ENCODE assay signal across 33 cellular contexts in the genomic region with DNA sequence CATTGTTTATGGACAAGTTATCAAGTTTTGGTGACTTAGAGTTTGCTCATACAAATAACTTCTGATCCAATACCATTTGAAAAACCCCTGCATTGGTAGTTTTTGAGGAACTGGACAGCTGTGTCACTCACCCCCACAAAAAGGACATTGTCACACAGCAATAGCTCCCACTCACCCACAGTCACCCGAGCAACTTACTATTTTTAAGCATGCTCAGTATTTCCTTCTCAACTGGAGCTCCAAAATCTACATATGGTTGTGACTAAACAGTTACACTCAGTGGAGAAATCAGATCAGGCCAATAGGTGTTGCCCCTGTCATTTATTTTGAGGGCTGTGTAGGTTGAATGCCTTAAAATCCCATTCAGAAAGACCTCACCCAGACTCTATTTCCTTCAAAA.
"Had no signal": no experiment of that assay in that cellular context is flagged by ENCODE, and none has a peak within 500 bp of the region (broad histone marks: within the 10 kb centered on the region; RNA-seq: fewer than 3 reads in every experiment).

No MANE protein-coding gene starts in this region.

- H3K27ac ChIP-seq: ascending aorta, breast epithelium, cardiac muscle cell, colonic mucosa, epithelial cell of prostate, esophagus squamous epithelium had no signal

- H3K4me3 ChIP-seq: ascending aorta, breast epithelium, cardiac muscle cell, colonic mucosa, esophagus squamous epithelium had no signal

- H3K36me3 Mint-ChIP-seq: activated naive CD4-positive, alpha-beta T cell treated with anti-CD3 and anti-CD28 coated beads, Interleukin-2, amount 10 ng/mL, durations not matched to agents 7 days and 5 days; activated naive CD8-positive, alpha-beta T cell treated with anti-CD3 and anti-CD28 coated beads, Interleukin-2, amount 10 ng/mL, durations not matched to agents 7 days and 5 days; brain had no signal

- FAIRE-seq: endometrium, endothelial cell of umbilical vein, frontal cortex had no signal

- H3K27ac Mint-ChIP-seq: activated CD4-positive, alpha-beta memory T cell treated with anti-CD3 and anti-CD28 coated beads, Interleukin-2, amount 10 ng/mL, durations not matched to agents 7 days and 5 days; activated CD4-positive, alpha-beta T cell treated with anti-CD3 and anti-CD28 coated beads, Interleukin-2, amount 10 ng/mL, durations not matched to agents 7 days and 5 days; activated naive CD4-positive, alpha-beta T cell treated with anti-CD3 and anti-CD28 coated beads, Interleukin-2, amount 10 ng/mL, durations not matched to agents 7 days and 5 days; activated naive CD4-positive, alpha-beta T cell treated with anti-CD3 and anti-CD28 coated beads, Interleukin-2, amount 50 U/mL, for 72 hours; activated naive CD8-positive, alpha-beta T cell treated with anti-CD3 and anti-CD28 coated beads, Interleukin-2, amount 10 ng/mL, durations not matched to agents 7 days and 5 days; activated T-cell treated with anti-CD3 and anti-CD28 coated beads, Interleukin-2, amount 50 U/mL, for 24 hours; activated T-cell treated with anti-CD3 and anti-CD28 coated beads, Interleukin-2, amount 50 U/mL, for 72 hours; T-helper 17 cell; T-helper 2 cell treated with Interferon-gamma antibody and Interleukin-4, amounts not matched to agents 5 μg/mL and 100 μg/mL, for 36 hours had no signal

- H3K4me3 Mint-ChIP-seq: activated CD4-positive, alpha-beta memory T cell treated with anti-CD3 and anti-CD28 coated beads, Interleukin-2, amount 10 ng/mL, durations not matched to agents 7 days and 5 days; activated CD4-positive, alpha-beta T cell treated with anti-CD3 and anti-CD28 coated beads, Interleukin-2, amount 10 ng/mL, durations not matched to agents 7 days and 5 days; activated naive CD4-positive, alpha-beta T cell treated with anti-CD3 and anti-CD28 coated beads, Interleukin-2, amount 10 ng/mL, durations not matched to agents 7 days and 5 days; activated naive CD8-positive, alpha-beta T cell treated with anti-CD3 and anti-CD28 coated beads, Interleukin-2, amount 10 ng/mL, durations not matched to agents 7 days and 5 days; activated T-cell treated with anti-CD3 and anti-CD28 coated beads, Interleukin-2, amount 50 U/mL, for 24 hours; activated T-cell treated with anti-CD3 and anti-CD28 coated beads, Interleukin-2, amount 50 U/mL, for 72 hours; brain; T-helper 17 cell; T-helper 2 cell treated with Interferon-gamma antibody and Interleukin-4, amounts not matched to agents 5 μg/mL and 100 μg/mL, for 36 hours had no signal

- H3K4me1 ChIP-seq: breast epithelium, colonic mucosa had no signal

- DNase-seq: activated CD4-positive, alpha-beta memory T cell treated with anti-CD3 and anti-CD28 coated beads, Interleukin-2, amount 10 ng/mL, durations not matched to agents 7 days and 5 days; activated CD4-positive, alpha-beta T cell treated with anti-CD3 and anti-CD28 coated beads for 4 hours; activated CD4-positive, alpha-beta T cell treated with anti-CD3 and anti-CD28 coated beads, Interleukin-2, amount 10 ng/mL, durations not matched to agents 7 days and 5 days; activated CD4-positive, alpha-beta T cell treated with anti-CD3 and anti-CD28 coated beads, Interleukin-2, amount 50 U/mL, for 4 hours; activated CD4-positive, CD25-positive, alpha-beta regulatory T cell; activated CD4-positive, CD25-positive, alpha-beta regulatory T cell treated with anti-CD3 and anti-CD28 coated beads, Interleukin-2, amount 50 U/mL, for 72 hours; activated CD8-positive, alpha-beta memory T cell treated with anti-CD3 and anti-CD28 coated beads, Interleukin-2, amount 50 U/mL, for 48 hours; activated gamma-delta T cell; activated naive CD4-positive, alpha-beta T cell; activated naive CD4-positive, alpha-beta T cell treated with anti-CD3 and anti-CD28 coated beads, Interleukin-2, amount 10 ng/mL, durations not matched to agents 7 days and 5 days; activated naive CD8-positive, alpha-beta T cell treated with anti-CD3 and anti-CD28 coated beads, Interleukin-2, amount 10 ng/mL, durations not matched to agents 7 days and 5 days; activated T-cell treated with anti-CD3 and anti-CD28 coated beads for 4 hours; activated T-cell treated with anti-CD3 and anti-CD28 coated beads, Interleukin-2, amount 50 U/mL, for 24 hours; activated T-cell treated with anti-CD3 and anti-CD28 coated beads, Interleukin-2, amount 50 U/mL, for 72 hours; central memory CD4-positive, alpha-beta T cell; cerebellar nuclear complex; colonic mucosa; effector CD8-positive, alpha-beta T cell; esophagus squamous epithelium; foreskin fibroblast; head of caudate nucleus; T-helper 17 cell; T1000 had no signal

- H3K36me3 ChIP-seq: ascending aorta, breast epithelium, cardiac muscle cell, colonic mucosa, esophagus squamous epithelium had no signal

- ATAC-seq: activated naive CD4-positive, alpha-beta T cell treated with anti-CD3 and anti-CD28 coated beads, Interleukin-2, amount 50 U/mL, for 72 hours; activated T-cell treated with anti-CD3 and anti-CD28 coated beads, Interleukin-2, amount 50 U/mL, for 72 hours; T-helper 17 cell had no signal

- H3K4me1 Mint-ChIP-seq: activated CD4-positive, alpha-beta memory T cell treated with anti-CD3 and anti-CD28 coated beads, Interleukin-2, amount 10 ng/mL, durations not matched to agents 7 days and 5 days; activated CD4-positive, alpha-beta T cell treated with anti-CD3 and anti-CD28 coated beads, Interleukin-2, amount 10 ng/mL, durations not matched to agents 7 days and 5 days; activated naive CD4-positive, alpha-beta T cell treated with anti-CD3 and anti-CD28 coated beads, Interleukin-2, amount 10 ng/mL, durations not matched to agents 7 days and 5 days; activated naive CD8-positive, alpha-beta T cell treated with anti-CD3 and anti-CD28 coated beads, Interleukin-2, amount 10 ng/mL, durations not matched to agents 7 days and 5 days; T-helper 17 cell had no signal

- H3K27me3 ChIP-seq: breast epithelium, cardiac muscle cell, colonic mucosa had no signal

- H3K9me3 ChIP-seq: ascending aorta, breast epithelium, colonic mucosa, esophagus squamous epithelium had no signal
